ENCODE assay signal across 1 cellular context in the genomic region with DNA sequence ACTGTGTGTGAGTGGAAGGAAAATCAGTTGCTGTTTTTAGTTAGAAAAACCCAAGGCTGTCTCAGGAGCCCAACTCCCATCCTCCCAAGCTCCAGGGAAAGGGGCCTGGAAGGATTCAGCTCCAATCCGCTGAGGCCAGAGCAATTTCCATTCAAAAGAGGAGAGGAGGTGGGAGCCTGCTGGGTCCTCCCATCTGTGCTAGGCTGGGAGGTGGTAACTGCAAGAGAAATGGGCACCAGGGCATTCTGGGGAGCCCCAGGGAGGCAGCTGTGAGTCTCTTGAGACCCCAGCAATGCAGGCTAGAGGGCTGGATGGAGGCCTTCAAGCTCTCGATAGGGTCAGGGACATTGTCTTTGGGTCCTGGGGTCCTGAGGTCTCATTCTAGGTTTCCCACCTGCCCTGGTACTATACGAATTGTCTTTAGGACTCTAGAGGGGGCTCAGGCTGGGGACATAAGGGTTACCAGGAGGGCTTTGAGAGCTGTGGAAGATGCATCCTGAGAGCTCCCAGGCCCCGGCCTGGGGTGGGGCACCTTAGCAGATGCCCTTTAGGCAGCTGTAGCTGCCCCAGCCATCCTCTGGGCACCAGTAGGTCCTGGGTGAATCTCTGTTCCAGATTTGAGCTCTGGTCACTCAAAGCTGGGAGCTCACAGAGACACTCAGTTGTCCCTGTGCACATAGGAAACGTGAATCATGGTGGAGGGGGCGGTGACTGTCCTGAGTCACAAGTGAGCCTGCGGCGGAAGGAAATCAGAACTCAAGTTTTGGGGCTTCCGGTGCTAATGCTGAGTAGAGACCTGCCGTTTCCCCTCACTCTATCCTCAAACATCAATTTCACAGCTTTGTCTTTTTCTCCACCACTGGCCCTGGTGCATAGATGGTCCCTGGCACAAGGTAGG.
TF ChIP-seq lines count a peak whose summit lies in the region.

No MANE protein-coding gene starts in this region.

TF ChIP-seq in WTC11, 78 proteins besides CTCF, POLR2A, EP300 and RAD21:
- TF ChIP-seq, protein P1, sequence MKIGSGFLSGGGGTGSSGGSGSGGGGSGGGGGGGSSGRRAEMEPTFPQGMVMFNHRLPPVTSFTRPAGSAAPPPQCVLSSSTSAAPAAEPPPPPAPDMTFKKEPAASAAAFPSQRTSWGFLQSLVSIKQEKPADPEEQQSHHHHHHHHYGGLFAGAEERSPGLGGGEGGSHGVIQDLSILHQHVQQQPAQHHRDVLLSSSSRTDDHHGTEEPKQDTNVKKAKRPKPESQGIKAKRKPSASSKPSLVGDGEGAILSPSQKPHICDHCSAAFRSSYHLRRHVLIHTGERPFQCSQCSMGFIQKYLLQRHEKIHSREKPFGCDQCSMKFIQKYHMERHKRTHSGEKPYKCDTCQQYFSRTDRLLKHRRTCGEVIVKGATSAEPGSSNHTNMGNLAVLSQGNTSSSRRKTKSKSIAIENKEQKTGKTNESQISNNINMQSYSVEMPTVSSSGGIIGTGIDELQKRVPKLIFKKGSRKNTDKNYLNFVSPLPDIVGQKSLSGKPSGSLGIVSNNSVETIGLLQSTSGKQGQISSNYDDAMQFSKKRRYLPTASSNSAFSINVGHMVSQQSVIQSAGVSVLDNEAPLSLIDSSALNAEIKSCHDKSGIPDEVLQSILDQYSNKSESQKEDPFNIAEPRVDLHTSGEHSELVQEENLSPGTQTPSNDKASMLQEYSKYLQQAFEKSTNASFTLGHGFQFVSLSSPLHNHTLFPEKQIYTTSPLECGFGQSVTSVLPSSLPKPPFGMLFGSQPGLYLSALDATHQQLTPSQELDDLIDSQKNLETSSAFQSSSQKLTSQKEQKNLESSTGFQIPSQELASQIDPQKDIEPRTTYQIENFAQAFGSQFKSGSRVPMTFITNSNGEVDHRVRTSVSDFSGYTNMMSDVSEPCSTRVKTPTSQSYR (CRISPR knock-in tag; IDR thresholded peaks at IDR 0.05): no peak
- TF ChIP-seq ZNF138 (CRISPR knock-in tag; conservative IDR thresholded peaks at IDR 0.05): no peak
- TF ChIP-seq, protein P2, sequence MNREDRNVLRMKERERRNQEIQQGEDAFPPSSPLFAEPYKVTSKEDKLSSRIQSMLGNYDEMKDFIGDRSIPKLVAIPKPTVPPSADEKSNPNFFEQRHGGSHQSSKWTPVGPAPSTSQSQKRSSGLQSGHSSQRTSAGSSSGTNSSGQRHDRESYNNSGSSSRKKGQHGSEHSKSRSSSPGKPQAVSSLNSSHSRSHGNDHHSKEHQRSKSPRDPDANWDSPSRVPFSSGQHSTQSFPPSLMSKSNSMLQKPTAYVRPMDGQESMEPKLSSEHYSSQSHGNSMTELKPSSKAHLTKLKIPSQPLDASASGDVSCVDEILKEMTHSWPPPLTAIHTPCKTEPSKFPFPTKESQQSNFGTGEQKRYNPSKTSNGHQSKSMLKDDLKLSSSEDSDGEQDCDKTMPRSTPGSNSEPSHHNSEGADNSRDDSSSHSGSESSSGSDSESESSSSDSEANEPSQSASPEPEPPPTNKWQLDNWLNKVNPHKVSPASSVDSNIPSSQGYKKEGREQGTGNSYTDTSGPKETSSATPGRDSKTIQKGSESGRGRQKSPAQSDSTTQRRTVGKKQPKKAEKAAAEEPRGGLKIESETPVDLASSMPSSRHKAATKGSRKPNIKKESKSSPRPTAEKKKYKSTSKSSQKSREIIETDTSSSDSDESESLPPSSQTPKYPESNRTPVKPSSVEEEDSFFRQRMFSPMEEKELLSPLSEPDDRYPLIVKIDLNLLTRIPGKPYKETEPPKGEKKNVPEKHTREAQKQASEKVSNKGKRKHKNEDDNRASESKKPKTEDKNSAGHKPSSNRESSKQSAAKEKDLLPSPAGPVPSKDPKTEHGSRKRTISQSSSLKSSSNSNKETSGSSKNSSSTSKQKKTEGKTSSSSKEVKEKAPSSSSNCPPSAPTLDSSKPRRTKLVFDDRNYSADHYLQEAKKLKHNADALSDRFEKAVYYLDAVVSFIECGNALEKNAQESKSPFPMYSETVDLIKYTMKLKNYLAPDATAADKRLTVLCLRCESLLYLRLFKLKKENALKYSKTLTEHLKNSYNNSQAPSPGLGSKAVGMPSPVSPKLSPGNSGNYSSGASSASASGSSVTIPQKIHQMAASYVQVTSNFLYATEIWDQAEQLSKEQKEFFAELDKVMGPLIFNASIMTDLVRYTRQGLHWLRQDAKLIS (CRISPR knock-in tag; IDR thresholded peaks at IDR 0.05; ENCODE audit: borderline replicate concordance): no peak
- TF ChIP-seq, protein P3, sequence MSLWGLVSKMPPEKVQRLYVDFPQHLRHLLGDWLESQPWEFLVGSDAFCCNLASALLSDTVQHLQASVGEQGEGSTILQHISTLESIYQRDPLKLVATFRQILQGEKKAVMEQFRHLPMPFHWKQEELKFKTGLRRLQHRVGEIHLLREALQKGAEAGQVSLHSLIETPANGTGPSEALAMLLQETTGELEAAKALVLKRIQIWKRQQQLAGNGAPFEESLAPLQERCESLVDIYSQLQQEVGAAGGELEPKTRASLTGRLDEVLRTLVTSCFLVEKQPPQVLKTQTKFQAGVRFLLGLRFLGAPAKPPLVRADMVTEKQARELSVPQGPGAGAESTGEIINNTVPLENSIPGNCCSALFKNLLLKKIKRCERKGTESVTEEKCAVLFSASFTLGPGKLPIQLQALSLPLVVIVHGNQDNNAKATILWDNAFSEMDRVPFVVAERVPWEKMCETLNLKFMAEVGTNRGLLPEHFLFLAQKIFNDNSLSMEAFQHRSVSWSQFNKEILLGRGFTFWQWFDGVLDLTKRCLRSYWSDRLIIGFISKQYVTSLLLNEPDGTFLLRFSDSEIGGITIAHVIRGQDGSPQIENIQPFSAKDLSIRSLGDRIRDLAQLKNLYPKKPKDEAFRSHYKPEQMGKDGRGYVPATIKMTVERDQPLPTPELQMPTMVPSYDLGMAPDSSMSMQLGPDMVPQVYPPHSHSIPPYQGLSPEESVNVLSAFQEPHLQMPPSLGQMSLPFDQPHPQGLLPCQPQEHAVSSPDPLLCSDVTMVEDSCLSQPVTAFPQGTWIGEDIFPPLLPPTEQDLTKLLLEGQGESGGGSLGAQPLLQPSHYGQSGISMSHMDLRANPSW (CRISPR knock-in tag; conservative IDR thresholded peaks at IDR 0.05; ENCODE audit: low read depth): no peak
- TF ChIP-seq, protein P4, sequence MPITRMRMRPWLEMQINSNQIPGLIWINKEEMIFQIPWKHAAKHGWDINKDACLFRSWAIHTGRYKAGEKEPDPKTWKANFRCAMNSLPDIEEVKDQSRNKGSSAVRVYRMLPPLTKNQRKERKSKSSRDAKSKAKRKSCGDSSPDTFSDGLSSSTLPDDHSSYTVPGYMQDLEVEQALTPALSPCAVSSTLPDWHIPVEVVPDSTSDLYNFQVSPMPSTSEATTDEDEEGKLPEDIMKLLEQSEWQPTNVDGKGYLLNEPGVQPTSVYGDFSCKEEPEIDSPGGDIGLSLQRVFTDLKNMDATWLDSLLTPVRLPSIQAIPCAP (CRISPR knock-in tag; IDR thresholded peaks at IDR 0.05): no peak
- no peak for TF ChIP-seq ELF4 (CRISPR knock-in tag; IDR thresholded peaks at IDR 0.05; ENCODE audit: low read depth)
- TF ChIP-seq, protein P5, sequence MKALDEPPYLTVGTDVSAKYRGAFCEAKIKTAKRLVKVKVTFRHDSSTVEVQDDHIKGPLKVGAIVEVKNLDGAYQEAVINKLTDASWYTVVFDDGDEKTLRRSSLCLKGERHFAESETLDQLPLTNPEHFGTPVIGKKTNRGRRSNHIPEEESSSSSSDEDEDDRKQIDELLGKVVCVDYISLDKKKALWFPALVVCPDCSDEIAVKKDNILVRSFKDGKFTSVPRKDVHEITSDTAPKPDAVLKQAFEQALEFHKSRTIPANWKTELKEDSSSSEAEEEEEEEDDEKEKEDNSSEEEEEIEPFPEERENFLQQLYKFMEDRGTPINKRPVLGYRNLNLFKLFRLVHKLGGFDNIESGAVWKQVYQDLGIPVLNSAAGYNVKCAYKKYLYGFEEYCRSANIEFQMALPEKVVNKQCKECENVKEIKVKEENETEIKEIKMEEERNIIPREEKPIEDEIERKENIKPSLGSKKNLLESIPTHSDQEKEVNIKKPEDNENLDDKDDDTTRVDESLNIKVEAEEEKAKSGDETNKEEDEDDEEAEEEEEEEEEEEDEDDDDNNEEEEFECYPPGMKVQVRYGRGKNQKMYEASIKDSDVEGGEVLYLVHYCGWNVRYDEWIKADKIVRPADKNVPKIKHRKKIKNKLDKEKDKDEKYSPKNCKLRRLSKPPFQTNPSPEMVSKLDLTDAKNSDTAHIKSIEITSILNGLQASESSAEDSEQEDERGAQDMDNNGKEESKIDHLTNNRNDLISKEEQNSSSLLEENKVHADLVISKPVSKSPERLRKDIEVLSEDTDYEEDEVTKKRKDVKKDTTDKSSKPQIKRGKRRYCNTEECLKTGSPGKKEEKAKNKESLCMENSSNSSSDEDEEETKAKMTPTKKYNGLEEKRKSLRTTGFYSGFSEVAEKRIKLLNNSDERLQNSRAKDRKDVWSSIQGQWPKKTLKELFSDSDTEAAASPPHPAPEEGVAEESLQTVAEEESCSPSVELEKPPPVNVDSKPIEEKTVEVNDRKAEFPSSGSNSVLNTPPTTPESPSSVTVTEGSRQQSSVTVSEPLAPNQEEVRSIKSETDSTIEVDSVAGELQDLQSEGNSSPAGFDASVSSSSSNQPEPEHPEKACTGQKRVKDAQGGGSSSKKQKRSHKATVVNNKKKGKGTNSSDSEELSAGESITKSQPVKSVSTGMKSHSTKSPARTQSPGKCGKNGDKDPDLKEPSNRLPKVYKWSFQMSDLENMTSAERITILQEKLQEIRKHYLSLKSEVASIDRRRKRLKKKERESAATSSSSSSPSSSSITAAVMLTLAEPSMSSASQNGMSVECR (CRISPR knock-in tag; IDR thresholded peaks at IDR 0.05; ENCODE audit: borderline replicate concordance): no peak
- TF ChIP-seq, protein P6, sequence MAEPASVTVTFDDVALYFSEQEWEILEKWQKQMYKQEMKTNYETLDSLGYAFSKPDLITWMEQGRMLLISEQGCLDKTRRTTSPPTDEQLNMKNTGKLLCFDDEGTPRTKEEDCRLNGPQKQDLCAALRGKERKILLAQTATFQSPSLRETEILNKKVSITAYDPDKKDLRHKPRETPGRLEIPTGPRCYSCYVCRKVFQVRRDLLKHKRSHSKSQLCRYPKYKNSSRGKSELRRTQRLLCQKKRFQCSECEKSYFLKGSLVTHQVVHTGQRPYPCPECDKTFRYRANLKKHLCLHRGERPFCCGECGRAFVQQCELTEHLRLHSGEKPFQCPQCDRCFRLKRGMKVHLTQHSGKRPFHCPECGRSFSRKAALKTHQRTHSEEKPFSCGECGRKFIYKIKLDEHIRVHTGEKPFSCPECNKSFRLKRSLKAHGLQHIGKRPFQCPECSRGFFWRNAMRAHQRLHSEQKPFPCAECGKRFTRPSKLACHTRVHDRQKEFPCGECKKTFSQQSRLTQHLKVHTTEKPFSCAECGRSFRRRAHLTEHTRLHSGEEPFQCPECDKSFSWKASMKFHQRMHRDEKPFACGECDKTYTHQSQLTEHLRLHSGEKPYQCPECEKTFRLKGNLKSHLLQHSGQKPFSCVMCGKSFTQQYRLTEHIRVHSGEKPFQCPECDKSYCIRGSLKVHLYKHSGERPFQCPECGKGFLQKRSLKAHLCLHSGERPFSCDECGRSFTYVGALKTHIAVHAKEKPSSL (CRISPR knock-in tag; conservative IDR thresholded peaks at IDR 0.05): no peak
- TF ChIP-seq OVOL2 (CRISPR knock-in tag; IDR thresholded peaks at IDR 0.05; ENCODE audit: borderline replicate concordance): no peak
- TF ChIP-seq, protein P7, sequence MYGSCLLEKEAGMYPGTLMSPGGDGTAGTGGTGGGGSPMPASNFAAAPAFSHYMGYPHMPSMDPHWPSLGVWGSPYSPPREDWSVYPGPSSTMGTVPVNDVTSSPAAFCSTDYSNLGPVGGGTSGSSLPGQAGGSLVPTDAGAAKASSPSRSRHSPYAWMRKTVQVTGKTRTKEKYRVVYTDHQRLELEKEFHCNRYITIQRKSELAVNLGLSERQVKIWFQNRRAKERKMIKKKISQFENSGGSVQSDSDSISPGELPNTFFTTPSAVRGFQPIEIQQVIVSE (CRISPR knock-in tag; IDR thresholded peaks at IDR 0.05; ENCODE audit: borderline replicate concordance): no peak
- TF ChIP-seq, protein P8, sequence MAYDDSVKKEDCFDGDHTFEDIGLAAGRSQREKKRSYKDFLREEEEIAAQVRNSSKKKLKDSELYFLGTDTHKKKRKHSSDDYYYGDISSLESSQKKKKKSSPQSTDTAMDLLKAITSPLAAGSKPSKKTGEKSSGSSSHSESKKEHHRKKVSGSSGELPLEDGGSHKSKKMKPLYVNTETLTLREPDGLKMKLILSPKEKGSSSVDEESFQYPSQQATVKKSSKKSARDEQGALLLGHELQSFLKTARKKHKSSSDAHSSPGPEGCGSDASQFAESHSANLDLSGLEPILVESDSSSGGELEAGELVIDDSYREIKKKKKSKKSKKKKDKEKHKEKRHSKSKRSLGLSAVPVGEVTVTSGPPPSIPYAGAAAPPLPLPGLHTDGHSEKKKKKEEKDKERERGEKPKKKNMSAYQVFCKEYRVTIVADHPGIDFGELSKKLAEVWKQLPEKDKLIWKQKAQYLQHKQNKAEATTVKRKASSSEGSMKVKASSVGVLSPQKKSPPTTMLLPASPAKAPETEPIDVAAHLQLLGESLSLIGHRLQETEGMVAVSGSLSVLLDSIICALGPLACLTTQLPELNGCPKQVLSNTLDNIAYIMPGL (CRISPR knock-in tag; IDR thresholded peaks at IDR 0.05): no peak
